Comparison of ENCODE assay signal across 29 cellular contexts in genomic region chr6:65955034-65955433, GRCh38.
"Had no signal": no experiment of that assay in that cellular context is flagged by ENCODE, and none has a peak within 500 bp of the region (broad histone marks: within the 10 kb centered on the region; RNA-seq: fewer than 3 reads in every experiment).

No MANE protein-coding gene starts in this region.

- H3K27me3 ChIP-seq: stomach, suprapubic skin, testis, thyroid gland, tibial artery, tibial nerve, transverse colon, upper lobe of left lung, upper lobe of right lung, uterus, vagina had no signal

- H3K4me3 ChIP-seq: stomach, suprapubic skin, testis, thoracic aorta, thyroid gland, tibial artery, tibial nerve, transverse colon, upper lobe of left lung, upper lobe of right lung, uterus, vagina had no signal

- H3K9me3 ChIP-seq: stomach, suprapubic skin, testis, thoracic aorta, thyroid gland, tibial artery, tibial nerve, transverse colon, upper lobe of left lung, upper lobe of right lung, uterus, vagina had no signal

- FAIRE-seq: urothelium cell line had no signal

- H3K27ac ChIP-seq: stomach, suprapubic skin, thoracic aorta, thyroid gland, tibial artery, tibial nerve, transverse colon, upper lobe of left lung, upper lobe of right lung, uterus, vagina had no signal

- H3K9me3 Mint-ChIP-seq: type B pancreatic cell had no signal

- DNase-seq: stimulated activated CD4-positive, alpha-beta T cell treated with anti-CD3 and anti-CD28 coated beads, Interleukin-2, amount 100 ng/mL, for 48 hours; stimulated activated CD4-positive, alpha-beta T cell treated with anti-CD3 and anti-CD28 coated beads, Interleukin-4, amount 100 ng/mL, for 1 hour; stimulated activated CD4-positive, alpha-beta T cell treated with anti-CD3 and anti-CD28 coated beads, Interleukin-4, amount 100 ng/mL, for 24 hours; stimulated activated CD4-positive, alpha-beta T cell treated with anti-CD3 and anti-CD28 coated beads, Interleukin-4, amount 100 ng/mL, for 4 hours; stimulated activated CD8-positive, alpha-beta memory T cell treated with anti-CD3 and anti-CD28 coated beads, Interleukin-4, amount 100 ng/mL, for 48 hours; stimulated activated naive B cell treated with anti-CD40 and anti-IgM and Interleukin-4, amounts not matched to agents 10 μg/mL and 1 μg/mL and 100 μg/mL, for 72 hours; stimulated activated naive CD4-positive, alpha-beta T cell; stimulated activated naive CD4-positive, alpha-beta T cell treated with Interleukin-2 at 50 U/mL for 16 hours; stimulated activated naive CD8-positive, alpha-beta T cell treated with anti-CD3 and anti-CD28 coated beads, Interleukin-15, amount 100 ng/mL, for 72 hours; stimulated activated naive CD8-positive, alpha-beta T cell treated with anti-CD3 and anti-CD28 coated beads, Interleukin-15, Interleukin-2, amounts not matched to agents 100 U/mL and 50 U/mL, for 24 hours; stomach; substantia nigra; testis; thyroid gland; tibial artery; transverse colon; trophoblast cell; upper lobe of left lung; upper lobe of right lung; uterus had no signal

- H3K36me3 Mint-ChIP-seq: stimulated activated effector memory CD8-positive, alpha-beta T cell treated with anti-CD3 and anti-CD28 coated beads, Interleukin-12 subunit alpha, Interleukin-12 subunit beta, amount 100 ng/mL, for 72 hours; stimulated activated memory B cell treated with anti-CD40 and anti-IgM and Interleukin-4, amounts not matched to agents 10 μg/mL and 1 μg/mL and 100 μg/mL, for 72 hours; stimulated activated naive B cell treated with anti-CD40 and anti-IgM and Interleukin-4, amounts not matched to agents 10 μg/mL and 1 μg/mL and 100 μg/mL, for 72 hours; type B pancreatic cell had no signal

- H3K27ac Mint-ChIP-seq: stimulated activated effector memory CD8-positive, alpha-beta T cell treated with anti-CD3 and anti-CD28 coated beads, Interleukin-12 subunit alpha, Interleukin-12 subunit beta, amount 100 ng/mL, for 72 hours; stimulated activated memory B cell treated with anti-CD40 and anti-IgM and Interleukin-4, amounts not matched to agents 10 μg/mL and 1 μg/mL and 100 μg/mL, for 72 hours; stimulated activated naive B cell treated with anti-CD40 and anti-IgM and Interleukin-4, amounts not matched to agents 10 μg/mL and 1 μg/mL and 100 μg/mL, for 72 hours; stimulated activated naive CD8-positive, alpha-beta T cell treated with anti-CD3 and anti-CD28 coated beads, Interleukin-15, amount 100 ng/mL, for 72 hours; stimulated activated naive CD8-positive, alpha-beta T cell treated with anti-CD3 and anti-CD28 coated beads, Interleukin-15, Interleukin-2, amounts not matched to agents 100 ng/mL and 50 ng/mL, for 24 hours; type B pancreatic cell had no signal

- ATAC-seq: stimulated activated effector memory CD8-positive, alpha-beta T cell treated with anti-CD3 and anti-CD28 coated beads, Interleukin-12 subunit alpha, Interleukin-12 subunit beta, amount 100 ng/mL, for 72 hours; stimulated activated memory B cell treated with anti-CD40 and anti-IgM and Interleukin-4, amounts not matched to agents 10 μg/mL and 1 μg/mL and 100 μg/mL, for 72 hours; stimulated activated naive B cell treated with anti-CD40 and anti-IgM and Interleukin-4, amounts not matched to agents 10 μg/mL and 1 μg/mL and 100 μg/mL, for 72 hours; stimulated activated naive CD8-positive, alpha-beta T cell treated with anti-CD3 and anti-CD28 coated beads, Interleukin-15, amount 100 ng/mL, for 72 hours; stimulated activated naive CD8-positive, alpha-beta T cell treated with anti-CD3 and anti-CD28 coated beads, Interleukin-15, Interleukin-2, amounts not matched to agents 100 U/mL and 50 U/mL, for 24 hours; upper lobe of right lung had no signal

- H3K27me3 Mint-ChIP-seq: stimulated activated memory B cell treated with anti-CD40 and anti-IgM and Interleukin-4, amounts not matched to agents 10 μg/mL and 1 μg/mL and 100 μg/mL, for 72 hours; stimulated activated naive B cell treated with anti-CD40 and anti-IgM and Interleukin-4, amounts not matched to agents 10 μg/mL and 1 μg/mL and 100 μg/mL, for 72 hours; stimulated activated naive CD8-positive, alpha-beta T cell treated with anti-CD3 and anti-CD28 coated beads, Interleukin-15, amount 100 ng/mL, for 72 hours; stimulated activated naive CD8-positive, alpha-beta T cell treated with anti-CD3 and anti-CD28 coated beads, Interleukin-15, Interleukin-2, amounts not matched to agents 100 ng/mL and 50 ng/mL, for 24 hours; type B pancreatic cell had no signal

- H3K4me1 Mint-ChIP-seq: stimulated activated effector memory CD8-positive, alpha-beta T cell treated with anti-CD3 and anti-CD28 coated beads, Interleukin-12 subunit alpha, Interleukin-12 subunit beta, amount 100 ng/mL, for 72 hours; stimulated activated memory B cell treated with anti-CD40 and anti-IgM and Interleukin-4, amounts not matched to agents 10 μg/mL and 1 μg/mL and 100 μg/mL, for 72 hours; stimulated activated naive B cell treated with anti-CD40 and anti-IgM and Interleukin-4, amounts not matched to agents 10 μg/mL and 1 μg/mL and 100 μg/mL, for 72 hours; stimulated activated naive CD8-positive, alpha-beta T cell treated with anti-CD3 and anti-CD28 coated beads, Interleukin-15, amount 100 ng/mL, for 72 hours had no signal

- H3K36me3 ChIP-seq: stomach, suprapubic skin, thoracic aorta, thyroid gland, tibial artery, tibial nerve, transverse colon, upper lobe of left lung, upper lobe of right lung, uterus, vagina had no signal

- H3K4me1 ChIP-seq: stomach, suprapubic skin, testis, thyroid gland, tibial artery, tibial nerve, transverse colon, upper lobe of left lung, upper lobe of right lung, uterus, vagina had no signal

- H3K4me3 Mint-ChIP-seq: stimulated activated effector memory CD8-positive, alpha-beta T cell treated with anti-CD3 and anti-CD28 coated beads, Interleukin-12 subunit alpha, Interleukin-12 subunit beta, amount 100 ng/mL, for 72 hours; stimulated activated memory B cell treated with anti-CD40 and anti-IgM and Interleukin-4, amounts not matched to agents 10 μg/mL and 1 μg/mL and 100 μg/mL, for 72 hours; stimulated activated naive B cell treated with anti-CD40 and anti-IgM and Interleukin-4, amounts not matched to agents 10 μg/mL and 1 μg/mL and 100 μg/mL, for 72 hours; stimulated activated naive CD8-positive, alpha-beta T cell treated with anti-CD3 and anti-CD28 coated beads, Interleukin-15, amount 100 ng/mL, for 72 hours; stimulated activated naive CD8-positive, alpha-beta T cell treated with anti-CD3 and anti-CD28 coated beads, Interleukin-15, Interleukin-2, amounts not matched to agents 100 ng/mL and 50 ng/mL, for 24 hours; type B pancreatic cell had no signal
